8 cellular contexts compared by ENCODE assay signal in genomic region chr1:156571959-156572662, GRCh38. TPM values are rescaled to one million over a fixed set of nuclear protein-coding genes. Genes with fewer than 3 reads are reported as not detected.
DNase-seq lines count a peak whose midpoint lies in the region; ATAC-seq and TF ChIP-seq lines count a peak whose summit lies in the region.

TSS of gene IQGAP3 (minus strand) at chr1:156572565. CDS start at chr1:156572529, 36 bp downstream.

- H3K79me2 ChIP-seq in HCT116 (ENCODE audit: insufficient read depth, low read length): peaks cover 26% of the 10 kb centered on the region
- peaks cover 5% of the 10 kb centered on the region for H3K79me2 ChIP-seq in trophoblast cell (ENCODE audit: control insufficient read depth, insufficient read depth, low read length, poor library complexity)

- H3K14ac ChIP-seq in trophoblast cell (ENCODE audit: low read length): peak within 1 kb of the TSS; percentile 19

- H3K27me3 ChIP-seq in HCT116 (ENCODE audit: insufficient read depth, low read length) (no peaks in the 10 kb centered on the region), heart left ventricle (peaks cover 0 to 2% (median 0%) of the 10 kb centered on the region in 9 donors), trophoblast cell (ENCODE audit: insufficient read depth, low read length) (no peaks in the 10 kb centered on the region)

- CTCF ChIA-PET in HCT116 (lab: Charles Lee): no interaction called here

- H3K4ac ChIP-seq in trophoblast cell (ENCODE audit: low read depth, low read length): no peak within 1 kb of the TSS

- BruUV-seq in HCT116 (replicated peaks; lab: Mats Ljungman, UMichigan): TSS peak; percentile 84

- peak within 1 kb of the TSS; percentile 86 for H3K27ac Mint-ChIP-seq in activated naive CD8-positive, alpha-beta T cell treated with anti-CD3 and anti-CD28 coated beads, Interleukin-2, amount 50 U/mL, for 24 hours
- H3K27ac Mint-ChIP-seq in type B pancreatic cell: peak within 1 kb of the TSS; percentile 89

- H3K4me2 ChIP-seq in HCT116 (ENCODE audit: low read length) (peak within 1 kb of the TSS; percentile 99), trophoblast cell (ENCODE audit: low read length) (peak within 1 kb of the TSS; percentile 74)

- peaks cover 30% of the 10 kb centered on the region for H3K4me1 Mint-ChIP-seq in activated naive CD8-positive, alpha-beta T cell treated with anti-CD3 and anti-CD28 coated beads, Interleukin-2, amount 50 U/mL, for 24 hours
- H3K4me1 Mint-ChIP-seq in type B pancreatic cell (ENCODE audit: unreplicated experiment): peaks cover 19% of the 10 kb centered on the region

- H4K91ac ChIP-seq in trophoblast cell (ENCODE audit: low read depth, low read length): peak within 1 kb of the TSS; percentile 33

- WGBS in heart left ventricle, 4 donors: 0 to 1% (median 1%) methylated on average over 37 to 38 of the region's 38 CpGs
- WGBS in trophoblast cell (ENCODE audit: extremely low coverage, insufficient coverage, insufficient read length): no CpG with 5 or more reads among the region's 38 CpGs

- peak within 1 kb of the TSS; percentile 7 for H4K8ac ChIP-seq in trophoblast cell (ENCODE audit: low read depth, low read length)

- POLR2A ChIA-PET in HCT116 (lab: Charles Lee): no interaction called here

- no peak within 1 kb of the TSS for H2BK12ac ChIP-seq in trophoblast cell (ENCODE audit: low read length)

- H3K4me1 ChIP-seq in HCT116 (ENCODE audit: control insufficient read depth in 1 of 2, insufficient read depth in 2 of 2, low read length in 2 of 2) (peaks cover 9 to 14% of the 10 kb centered on the region in 2 experiments), heart left ventricle (peaks cover 0 to 22% (median 10%) of the 10 kb centered on the region in 12 donors), trophoblast cell (ENCODE audit: control insufficient read depth in 1 of 2, insufficient read depth in 2 of 2, low read length in 2 of 2) (peaks cover 0 to 3% of the 10 kb centered on the region in 2 experiments)

- H3K4me3 Mint-ChIP-seq in activated naive CD8-positive, alpha-beta T cell treated with anti-CD3 and anti-CD28 coated beads, Interleukin-2, amount 50 U/mL, for 24 hours: peak within 1 kb of the TSS; percentile 99
- H3K4me3 Mint-ChIP-seq in type B pancreatic cell: peak within 1 kb of the TSS; percentile 99

- intact Hi-C loops in HCT116 (cut with micrococcal nuclease): no loop called here
- intact Hi-C loops in heart left ventricle (cut with DNase I): no loop called here

- H2AFZ ChIP-seq in HCT116 (ENCODE audit: low read depth, low read length, poor library complexity, severe bottlenecking) (peak within 1 kb of the TSS; percentile 35), trophoblast cell (ENCODE audit: insufficient read depth, low read length, poor library complexity) (peak within 1 kb of the TSS; percentile 24)

- no peak within 1 kb of the TSS for H2BK5ac ChIP-seq in trophoblast cell (ENCODE audit: low read depth, low read length, poor library complexity)

- H3K9me3 ChIP-seq in HCT116 (ENCODE audit: control insufficient read depth in 1 of 2, insufficient read depth in 1 of 2, low read depth in 1 of 2, low read length in 2 of 2) (no peaks in the 10 kb centered on the region), heart left ventricle (no peaks in the 10 kb centered on the region), trophoblast cell (ENCODE audit: insufficient read depth, low read depth, low read length) (no peaks in the 10 kb centered on the region)

- no peak within 1 kb of the TSS for H2AK5ac ChIP-seq in trophoblast cell (ENCODE audit: low read length)

- TF ChIP-seq CTCF in HCT116 (IDR thresholded peaks at IDR 0.05 in 2 of 3, conservative IDR thresholded peaks at IDR 0.05 in 1 of 3; ENCODE audit: borderline replicate concordance in 1 of 3, insufficient read depth in 1 of 3, low read depth in 2 of 3, low read length in 2 of 3) (no peak), heart left ventricle (IDR thresholded peaks at IDR 0.05) (no peak), type B pancreatic cell (conservative IDR thresholded peaks at IDR 0.05) (no peak)

- H4K20me1 ChIP-seq in HCT116 (ENCODE audit: insufficient read depth): no peaks in the 10 kb centered on the region

- peak; percentile 99 for ATAC-seq in HCT116
- ATAC-seq in activated naive CD8-positive, alpha-beta T cell treated with anti-CD3 and anti-CD28 coated beads, Interleukin-2, amount 50 U/mL, for 24 hours: peak; percentile 87
- ATAC-seq in heart left ventricle: peak; percentile 87 to 96 (median 96)

- H3K9ac ChIP-seq in HCT116 (ENCODE audit: low read length) (peak within 1 kb of the TSS; percentile 81), trophoblast cell (ENCODE audit: low read length) (peak within 1 kb of the TSS; percentile 78)

- peak within 1 kb of the TSS; percentile 19 for H3K18ac ChIP-seq in trophoblast cell (ENCODE audit: low read length)

- H3K9me3 Mint-ChIP-seq in activated naive CD8-positive, alpha-beta T cell treated with anti-CD3 and anti-CD28 coated beads, Interleukin-2, amount 50 U/mL, for 24 hours: no peaks in the 10 kb centered on the region
- H3K9me3 Mint-ChIP-seq in type B pancreatic cell: no peaks in the 10 kb centered on the region

- H3K36me3 ChIP-seq in HCT116 (ENCODE audit: control insufficient read depth in 1 of 2, insufficient read depth in 2 of 2, low read length in 2 of 2) (peaks cover 0 to 4% of the 10 kb centered on the region in 2 experiments; a peak in 1 of 4 replicates), heart left ventricle (no peaks in the 10 kb centered on the region), trophoblast cell (ENCODE audit: control insufficient read depth in 1 of 2, insufficient read depth in 2 of 2, low read length in 2 of 2) (peaks cover 2 to 7% of the 10 kb centered on the region in 2 experiments)

- H2BK120ac ChIP-seq in trophoblast cell (ENCODE audit: insufficient read depth, low read length, poor library complexity): no peak within 1 kb of the TSS

- H4K12ac ChIP-seq in trophoblast cell (ENCODE audit: low read depth, low read length): no peak within 1 kb of the TSS

- peak within 1 kb of the TSS; percentile 31 for H3K27ac ChIP-seq in HCT116 (ENCODE audit: low read depth, low read length)
- no peak within 1 kb of the TSS for H3K27ac ChIP-seq in heart left ventricle
- H3K27ac ChIP-seq in trophoblast cell (ENCODE audit: low read depth, low read length): no peak within 1 kb of the TSS

- H3K79me1 ChIP-seq in trophoblast cell (ENCODE audit: low read length): peaks cover 2% of the 10 kb centered on the region

- RAD21 ChIA-PET in HCT116 (lab: Charles Lee; ENCODE audit: low non-redundant PET in 1 of 2, low total read pairs in 2 of 2, uncharacterized antibody in 2 of 2, unreplicated experiment in 2 of 2): no interaction called here

- H3K4me3 ChIP-seq in HCT116 (replicated peaks in 1 of 2; ENCODE audit: low read depth in 1 of 2, low read length in 2 of 2) (peak within 1 kb of the TSS; percentile 80 to 96), heart left ventricle (peak within 1 kb of the TSS in 11 of 12 donors; percentile 29 to 63 (median 46)), trophoblast cell (ENCODE audit: low read depth, low read length) (peak within 1 kb of the TSS; percentile 89)

- DNase-seq in DMS153 treated with DMSO at 0.1 percent for 48 hours (lab: John Stamatoyannopoulos, UW; ENCODE audit: unreplicated experiment): peak; percentile 86
- peak; percentile 56 for DNase-seq in HCT116 (ENCODE audit: low read depth, low spot score)
- peak; percentile 81 to 91 (median 88) for DNase-seq in NCI-H1417 (lab: John Stamatoyannopoulos, UW)
- DNase-seq in T follicular helper cell (ENCODE audit: low read depth): peak; percentile 61
- peak; percentile 79 for DNase-seq in activated naive CD8-positive, alpha-beta T cell treated with anti-CD3 and anti-CD28 coated beads, Interleukin-2, amount 50 U/mL, for 24 hours
- DNase-seq in heart left ventricle: peak; percentile 86 to 89 (median 87)
- peak; percentile 91 to 94 for DNase-seq in trophoblast cell
- peak; percentile 89 for DNase-seq in type B pancreatic cell (ENCODE audit: extremely low spot score, unreplicated experiment)

- TF ChIP-seq POLR2A in HCT116 (IDR thresholded peaks at IDR 0.05; ENCODE audit: borderline replicate concordance, extremely low read depth, insufficient read depth, insufficient read length) (peak; percentile 34), heart left ventricle (IDR thresholded peaks at IDR 0.05) (no peak)

- peaks cover 2% of the 10 kb centered on the region for H3K36me3 Mint-ChIP-seq in activated naive CD8-positive, alpha-beta T cell treated with anti-CD3 and anti-CD28 coated beads, Interleukin-2, amount 50 U/mL, for 24 hours (ENCODE audit: low read depth)
- peaks cover 10% of the 10 kb centered on the region for H3K36me3 Mint-ChIP-seq in type B pancreatic cell

- H3K9me2 ChIP-seq in HCT116 (ENCODE audit: insufficient read depth): no peaks in the 10 kb centered on the region

- H3K27me3 Mint-ChIP-seq in activated naive CD8-positive, alpha-beta T cell treated with anti-CD3 and anti-CD28 coated beads, Interleukin-2, amount 50 U/mL, for 24 hours: peaks cover 34% of the 10 kb centered on the region
- peaks cover 14% of the 10 kb centered on the region for H3K27me3 Mint-ChIP-seq in type B pancreatic cell

- no peak for TF ChIP-seq RAD21 in HCT116 (IDR thresholded peaks at IDR 0.05; ENCODE audit: low read depth)

- no peak within 1 kb of the TSS for H3K23ac ChIP-seq in trophoblast cell (ENCODE audit: low read length)

TF ChIP-seq in HCT116, 20 proteins besides CTCF, POLR2A, EP300 and RAD21 (continues in another document):
- TF ChIP-seq ZBTB33 (IDR thresholded peaks at IDR 0.05; ENCODE audit: extremely low read depth, insufficient replicate concordance, low read length) (no peak), YY1 (IDR thresholded peaks at IDR 0.05; ENCODE audit: extremely low read depth, insufficient replicate concordance, low read depth, low read length) (peak; percentile 38)

RNA-seq across cellular contexts. Expression of gene IQGAP3, which starts in this region (rescaled TPM):
- total RNA-seq in HCT116 (2021; ENCODE audit: unreplicated experiment) (38.8 TPM), heart left ventricle (1 to 10 TPM in 2 of 9 donors, under 1 TPM in 7; 0.09 to 5.1 (median 0.27) TPM), type B pancreatic cell (ENCODE audit: low replicate concordance) (17.6 and 35.3 TPM in 2 replicates)
- 50.5 and 52.1 TPM in 2 replicates for polyA plus RNA-seq in HCT116 (2012)
- under 1 TPM; 0.11 to 0.25 TPM for polyA plus RNA-seq in heart left ventricle
- 14.7 and 15.2 TPM in 2 replicates for polyA plus RNA-seq in trophoblast cell (2013)
